ENCODE assay signal across 9 cellular contexts in the genomic region with DNA sequence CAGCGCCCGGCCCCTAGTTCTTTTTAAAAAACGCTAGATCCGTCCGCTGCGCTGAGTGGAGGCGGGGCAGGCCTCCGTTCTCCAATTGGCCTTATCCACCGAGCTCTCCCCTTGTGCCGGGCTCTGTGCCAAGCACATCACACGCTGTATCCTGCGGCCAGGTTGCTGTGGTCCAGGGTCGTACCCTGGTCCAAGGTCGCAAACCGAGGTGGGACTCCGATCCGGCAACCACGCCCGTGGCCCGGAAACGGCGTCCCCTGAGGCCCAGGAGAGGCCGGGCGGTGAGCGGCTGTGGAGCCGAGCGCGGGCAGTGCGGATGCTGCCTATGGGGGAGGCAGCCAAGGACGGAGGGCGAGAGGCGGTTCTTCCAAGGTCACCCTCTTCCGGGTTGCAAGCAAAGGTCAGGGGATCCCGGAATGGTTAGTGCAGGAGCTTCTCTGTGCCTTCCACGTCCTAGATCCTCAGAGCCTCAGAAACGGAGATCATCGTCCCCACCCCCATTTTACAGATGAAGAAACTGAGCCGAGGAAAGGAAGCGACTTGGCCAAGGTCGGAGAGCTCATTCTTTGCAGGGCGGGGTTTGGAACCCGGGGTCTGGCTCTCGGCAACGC.
DNase-seq lines count a peak whose midpoint lies in the region; ATAC-seq and TF ChIP-seq lines count a peak whose summit lies in the region.
"Had no signal": no experiment of that assay in that cellular context is flagged by ENCODE, and none has a peak within 500 bp of the region (broad histone marks: within the 10 kb centered on the region; RNA-seq: fewer than 3 reads in every experiment).

No MANE protein-coding gene starts in this region.

- intact Hi-C loops in CD8-positive, alpha-beta T cell (cut with DNase I, micrococcal nuclease): loop anchor here in 1 of 2 experiments (10.0 kb wide), 1 partner anchor 249 kb away; no protein-coding TSS in a partner anchor
- intact Hi-C loops in prostate gland (cut with DNase I): no loop called here

- no peaks in the 10 kb centered on the region for H3K27me3 Mint-ChIP-seq in CD8-positive, alpha-beta T cell (ENCODE audit: low read depth)

- peak overlapping the region; percentile 56 for H3K4me3 ChIP-seq in CD8-positive, alpha-beta T cell (ENCODE audit: low read depth, low read length)
- H3K4me3 ChIP-seq in fibroblast of pulmonary artery (replicated peaks; ENCODE audit: low read depth, low read length) (peak overlapping the region; percentile 47), prostate gland (peak overlapping the region; percentile 10 to 15)

- peaks cover 41% of the 10 kb centered on the region for H3K4me1 ChIP-seq in CD8-positive, alpha-beta T cell (ENCODE audit: insufficient read depth, low read length)
- H3K4me1 ChIP-seq in prostate gland (replicated peaks): peaks cover 8% of the 10 kb centered on the region

- H3K27me3 ChIP-seq in CD8-positive, alpha-beta T cell (ENCODE audit: insufficient read depth, low read length): no peaks in the 10 kb centered on the region
- no peaks in the 10 kb centered on the region for H3K27me3 ChIP-seq in prostate gland (replicated peaks; ENCODE audit: insufficient read depth)

- H3K36me3 ChIP-seq in CD8-positive, alpha-beta T cell (ENCODE audit: insufficient read depth, low read length): no peaks in the 10 kb centered on the region
- H3K36me3 ChIP-seq in prostate gland: no peaks in the 10 kb centered on the region

- H3K36me3 Mint-ChIP-seq in CD8-positive, alpha-beta T cell: no peaks in the 10 kb centered on the region

- TF ChIP-seq POLR2A in prostate gland (IDR thresholded peaks at IDR 0.05): no peak

- H3K4me1 Mint-ChIP-seq in CD8-positive, alpha-beta T cell (ENCODE audit: low read depth): peaks cover 57% of the 10 kb centered on the region

- H3K27ac ChIP-seq in CD8-positive, alpha-beta T cell (ENCODE audit: low read depth, low read length): no peak overlapping the region
- H3K27ac ChIP-seq in prostate gland: no peak overlapping the region
- H3K27ac ChIP-seq: epithelial cell of prostate had no signal

- no peak for TF ChIP-seq CTCF in CD8-positive, alpha-beta T cell (IDR thresholded peaks at IDR 0.05)
- TF ChIP-seq CTCF in fibroblast of pulmonary artery (IDR thresholded peaks at IDR 0.05; ENCODE audit: low read length, missing control alignments) (no peak), prostate gland (IDR thresholded peaks at IDR 0.05) (no peak)

- ATAC-seq in CD8-positive, alpha-beta T cell: peak; percentile 22
- peak; percentile 48 for ATAC-seq in GM21447 (IDR thresholded peaks at IDR 0.05; ENCODE audit: unreplicated experiment)
- peak; percentile 4; the same call in 2 of the 3 replicates for ATAC-seq in SK-N-SH treated with all-trans-retinoic acid at 6 μM for 48 hours
- no peak for ATAC-seq in GM19397 (IDR thresholded peaks at IDR 0.05; ENCODE audit: unreplicated experiment)

- POLR2A ChIA-PET in CD8-positive, alpha-beta T cell (lab: Charles Lee): interaction anchor here (0.9 to 1.4 kb wide), 4 partner anchors 17 to 45 kb away, joined by 3 read pairs; no protein-coding TSS in a partner anchor

- no peaks in the 10 kb centered on the region for H3K9me3 ChIP-seq in CD8-positive, alpha-beta T cell (ENCODE audit: low read length)
- H3K9me3 ChIP-seq in prostate gland: no peaks in the 10 kb centered on the region

- H3K4me3 Mint-ChIP-seq in CD8-positive, alpha-beta T cell: peak overlapping the region; percentile 84

- 14% methylated on average over 42 of the region's 44 CpGs for WGBS in prostate gland

- peak overlapping the region; percentile 71 for H3K27ac Mint-ChIP-seq in CD8-positive, alpha-beta T cell

- DNase-seq in CD8-positive, alpha-beta T cell: no peak
- DNase-seq in fibroblast of pulmonary artery (ENCODE audit: low read depth) (peak; percentile 29), prostate gland (ENCODE audit: low spot score) (no peak), DMS153 treated with DMSO at 0.1 percent for 48 hours (lab: John Stamatoyannopoulos, UW; ENCODE audit: unreplicated experiment) (no peak), NCI-H187 (lab: John Stamatoyannopoulos, UW) (no peak)

- CTCF ChIA-PET in CD8-positive, alpha-beta T cell (lab: Charles Lee): interaction anchor here (1.2 to 3.4 kb wide), 2 partner anchors 12 to 32 kb away, joined by 4 to 14 read pairs; no protein-coding TSS in a partner anchor

- no peaks in the 10 kb centered on the region for H3K9me3 Mint-ChIP-seq in CD8-positive, alpha-beta T cell

TF ChIP-seq in SK-N-SH treated with all-trans-retinoic acid at 6 μM for 48 hours, 23 proteins besides CTCF, POLR2A, EP300 and RAD21 (continues in another document):
- no peak for TF ChIP-seq OSR1 (CRISPR knock-in tag; IDR thresholded peaks at IDR 0.05)
- TF ChIP-seq TSHZ2 (CRISPR knock-in tag; IDR thresholded peaks at IDR 0.05): no peak
- no peak for TF ChIP-seq ESRRG (CRISPR knock-in tag; IDR thresholded peaks at IDR 0.05)
- TF ChIP-seq, protein P1, sequence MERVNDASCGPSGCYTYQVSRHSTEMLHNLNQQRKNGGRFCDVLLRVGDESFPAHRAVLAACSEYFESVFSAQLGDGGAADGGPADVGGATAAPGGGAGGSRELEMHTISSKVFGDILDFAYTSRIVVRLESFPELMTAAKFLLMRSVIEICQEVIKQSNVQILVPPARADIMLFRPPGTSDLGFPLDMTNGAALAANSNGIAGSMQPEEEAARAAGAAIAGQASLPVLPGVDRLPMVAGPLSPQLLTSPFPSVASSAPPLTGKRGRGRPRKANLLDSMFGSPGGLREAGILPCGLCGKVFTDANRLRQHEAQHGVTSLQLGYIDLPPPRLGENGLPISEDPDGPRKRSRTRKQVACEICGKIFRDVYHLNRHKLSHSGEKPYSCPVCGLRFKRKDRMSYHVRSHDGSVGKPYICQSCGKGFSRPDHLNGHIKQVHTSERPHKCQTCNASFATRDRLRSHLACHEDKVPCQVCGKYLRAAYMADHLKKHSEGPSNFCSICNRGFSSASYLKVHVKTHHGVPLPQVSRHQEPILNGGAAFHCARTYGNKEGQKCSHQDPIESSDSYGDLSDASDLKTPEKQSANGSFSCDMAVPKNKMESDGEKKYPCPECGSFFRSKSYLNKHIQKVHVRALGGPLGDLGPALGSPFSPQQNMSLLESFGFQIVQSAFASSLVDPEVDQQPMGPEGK (CRISPR knock-in tag; IDR thresholded peaks at IDR 0.05; ENCODE audit: borderline replicate concordance): no peak
- TF ChIP-seq TCF4 (CRISPR knock-in tag; IDR thresholded peaks at IDR 0.05; ENCODE audit: borderline replicate concordance): no peak
- TF ChIP-seq ARNTL (CRISPR knock-in tag; IDR thresholded peaks at IDR 0.05; ENCODE audit: borderline replicate concordance, low read depth): no peak
- TF ChIP-seq RARB (CRISPR knock-in tag; IDR thresholded peaks at IDR 0.05): no peak
- no peak for TF ChIP-seq TOX (CRISPR knock-in tag; IDR thresholded peaks at IDR 0.05; ENCODE audit: borderline replicate concordance)
- no peak for TF ChIP-seq SNAI2 (CRISPR knock-in tag; IDR thresholded peaks at IDR 0.05)
- TF ChIP-seq ZNF565 (CRISPR knock-in tag; conservative IDR thresholded peaks at IDR 0.05; ENCODE audit: low read depth): no peak
- no peak for TF ChIP-seq BACH2 (CRISPR knock-in tag; IDR thresholded peaks at IDR 0.05; ENCODE audit: borderline replicate concordance)
- TF ChIP-seq, protein P2, sequence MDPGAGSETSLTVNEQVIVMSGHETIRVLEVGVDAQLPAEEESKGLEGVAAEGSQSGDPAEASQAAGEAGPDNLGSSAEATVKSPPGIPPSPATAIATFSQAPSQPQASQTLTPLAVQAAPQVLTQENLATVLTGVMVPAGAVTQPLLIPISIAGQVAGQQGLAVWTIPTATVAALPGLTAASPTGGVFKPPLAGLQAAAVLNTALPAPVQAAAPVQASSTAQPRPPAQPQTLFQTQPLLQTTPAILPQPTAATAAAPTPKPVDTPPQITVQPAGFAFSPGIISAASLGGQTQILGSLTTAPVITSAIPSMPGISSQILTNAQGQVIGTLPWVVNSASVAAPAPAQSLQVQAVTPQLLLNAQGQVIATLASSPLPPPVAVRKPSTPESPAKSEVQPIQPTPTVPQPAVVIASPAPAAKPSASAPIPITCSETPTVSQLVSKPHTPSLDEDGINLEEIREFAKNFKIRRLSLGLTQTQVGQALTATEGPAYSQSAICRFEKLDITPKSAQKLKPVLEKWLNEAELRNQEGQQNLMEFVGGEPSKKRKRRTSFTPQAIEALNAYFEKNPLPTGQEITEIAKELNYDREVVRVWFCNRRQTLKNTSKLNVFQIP (CRISPR knock-in tag; IDR thresholded peaks at IDR 0.05; ENCODE audit: borderline replicate concordance, low read depth): no peak
